Comparison of ENCODE assay signal across 1 cellular context in the genomic region with DNA sequence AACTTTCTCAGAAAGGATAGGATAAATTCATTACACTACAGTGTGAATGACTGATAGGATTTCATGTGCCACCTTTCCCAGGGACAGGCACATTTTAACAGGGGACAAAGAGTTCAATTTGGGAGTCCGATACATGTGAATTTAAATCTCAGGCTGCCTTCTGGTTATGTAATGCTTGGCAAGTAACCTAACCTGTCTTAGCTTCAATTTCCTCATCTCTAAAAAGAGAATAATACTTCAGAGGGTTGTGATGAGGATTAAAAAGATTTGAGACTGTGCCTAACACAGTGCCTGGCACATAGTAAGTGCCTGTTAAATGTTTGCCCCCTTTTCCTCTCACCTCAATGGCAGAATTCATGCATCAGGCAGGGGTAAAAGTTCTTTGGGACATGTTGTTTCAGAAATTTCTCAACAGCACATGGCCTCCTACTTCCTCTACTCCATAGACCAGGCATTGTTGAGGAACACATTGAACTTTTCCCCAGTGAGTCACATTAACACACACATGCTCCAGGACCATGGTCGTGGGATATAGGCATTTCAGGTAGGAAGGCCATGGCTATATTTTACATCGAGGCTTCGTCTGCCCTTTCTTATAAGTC.
TF ChIP-seq lines count a peak whose summit lies in the region.

No MANE protein-coding gene starts in this region.

TF ChIP-seq in HepG2, 621 proteins besides CTCF, POLR2A, EP300 and RAD21 (continued from another document and continues in another):
- TF ChIP-seq, protein P1, sequence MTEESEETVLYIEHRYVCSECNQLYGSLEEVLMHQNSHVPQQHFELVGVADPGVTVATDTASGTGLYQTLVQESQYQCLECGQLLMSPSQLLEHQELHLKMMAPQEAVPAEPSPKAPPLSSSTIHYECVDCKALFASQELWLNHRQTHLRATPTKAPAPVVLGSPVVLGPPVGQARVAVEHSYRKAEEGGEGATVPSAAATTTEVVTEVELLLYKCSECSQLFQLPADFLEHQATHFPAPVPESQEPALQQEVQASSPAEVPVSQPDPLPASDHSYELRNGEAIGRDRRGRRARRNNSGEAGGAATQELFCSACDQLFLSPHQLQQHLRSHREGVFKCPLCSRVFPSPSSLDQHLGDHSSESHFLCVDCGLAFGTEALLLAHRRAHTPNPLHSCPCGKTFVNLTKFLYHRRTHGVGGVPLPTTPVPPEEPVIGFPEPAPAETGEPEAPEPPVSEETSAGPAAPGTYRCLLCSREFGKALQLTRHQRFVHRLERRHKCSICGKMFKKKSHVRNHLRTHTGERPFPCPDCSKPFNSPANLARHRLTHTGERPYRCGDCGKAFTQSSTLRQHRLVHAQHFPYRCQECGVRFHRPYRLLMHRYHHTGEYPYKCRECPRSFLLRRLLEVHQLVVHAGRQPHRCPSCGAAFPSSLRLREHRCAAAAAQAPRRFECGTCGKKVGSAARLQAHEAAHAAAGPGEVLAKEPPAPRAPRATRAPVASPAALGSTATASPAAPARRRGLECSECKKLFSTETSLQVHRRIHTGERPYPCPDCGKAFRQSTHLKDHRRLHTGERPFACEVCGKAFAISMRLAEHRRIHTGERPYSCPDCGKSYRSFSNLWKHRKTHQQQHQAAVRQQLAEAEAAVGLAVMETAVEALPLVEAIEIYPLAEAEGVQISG (CRISPR knock-in tag; IDR thresholded peaks at IDR 0.05), result peak; percentile 19; the same call in 1 of the 2 replicates
- TF ChIP-seq ZNF746 (CRISPR knock-in tag; IDR thresholded peaks at IDR 0.05) (peak; percentile 56; the same call in 1 of the 2 replicates), MEIS2 (CRISPR knock-in tag; IDR thresholded peaks at IDR 0.05) (no peak), ZBTB38 (CRISPR knock-in tag; IDR thresholded peaks at IDR 0.05) (no peak; the same call in 1 of the 2 replicates), FOXK1 (CRISPR knock-in tag; IDR thresholded peaks at IDR 0.05; ENCODE audit: borderline replicate concordance, low read depth) (peak; percentile 76; the same call in 1 of the 2 replicates), HNF4G (IDR thresholded peaks at IDR 0.05; ENCODE audit: borderline replicate concordance, low read depth, low read length) (peak; percentile 72), HNF4G (CRISPR knock-in tag; IDR thresholded peaks at IDR 0.05; ENCODE audit: borderline replicate concordance, low read depth) (no peak), ZNF232 (CRISPR knock-in tag; IDR thresholded peaks at IDR 0.05; ENCODE audit: borderline replicate concordance) (0 out of 2 replicates have a peak, but pooled peaks have one; percentile 48), MYC (CRISPR knock-in tag; IDR thresholded peaks at IDR 0.05; ENCODE audit: borderline replicate concordance) (peak; percentile 22; the same call in 1 of the 2 replicates), REPIN1 (CRISPR knock-in tag; IDR thresholded peaks at IDR 0.05; ENCODE audit: borderline replicate concordance, low read depth) (no peak), ZNF17 (CRISPR knock-in tag; IDR thresholded peaks at IDR 0.05) (no peak), SPEN (CRISPR knock-in tag; IDR thresholded peaks at IDR 0.05; ENCODE audit: low read depth) (0 out of 2 replicates have a peak, but pooled peaks have one; percentile 38), ELF1 (CRISPR knock-in tag; IDR thresholded peaks at IDR 0.05) (peak; percentile 66), ZFP36L1 (CRISPR knock-in tag; IDR thresholded peaks at IDR 0.05) (0 out of 2 replicates have a peak, but pooled peaks have one; percentile 40), SALL1 (CRISPR knock-in tag; IDR thresholded peaks at IDR 0.05) (peak; percentile 60; the same call in 1 of the 2 replicates), NFKB2 (CRISPR knock-in tag; IDR thresholded peaks at IDR 0.05; ENCODE audit: borderline replicate concordance) (no peak), ZNF782 (CRISPR knock-in tag; IDR thresholded peaks at IDR 0.05; ENCODE audit: borderline replicate concordance) (no peak), ZNF7 (CRISPR knock-in tag; IDR thresholded peaks at IDR 0.05) (peak; percentile 49; the same call in 1 of the 2 replicates), HDAC1 (CRISPR knock-in tag; IDR thresholded peaks at IDR 0.05) (0 out of 2 replicates have a peak, but pooled peaks have one; percentile 32), SOX13 (IDR thresholded peaks at IDR 0.05) (peak; percentile 77), SOX13 (CRISPR knock-in tag; conservative IDR thresholded peaks at IDR 0.05 in 1 of 2, IDR thresholded peaks at IDR 0.05 in 1 of 2) (peak in 1 of 2 experiments; percentile 92; a peak in 2 of 4 replicates), NR2F6 (IDR thresholded peaks at IDR 0.05) (peak; percentile 33; the same call in 1 of the 2 replicates), NR2F6 (CRISPR knock-in tag; IDR thresholded peaks at IDR 0.05) (peak; percentile 64), GZF1 (CRISPR knock-in tag; IDR thresholded peaks at IDR 0.05) (no peak), ZNF83 (CRISPR knock-in tag; IDR thresholded peaks at IDR 0.05; ENCODE audit: borderline replicate concordance) (no peak), THYN1 (CRISPR knock-in tag; IDR thresholded peaks at IDR 0.05; ENCODE audit: borderline replicate concordance, low read depth) (no peak), ZNF446 (CRISPR knock-in tag; IDR thresholded peaks at IDR 0.05) (no peak), KLF9 (CRISPR knock-in tag; IDR thresholded peaks at IDR 0.05; ENCODE audit: low read depth) (0 out of 2 replicates have a peak, but pooled peaks have one; percentile 42), ZFP90 (CRISPR knock-in tag; IDR thresholded peaks at IDR 0.05; ENCODE audit: borderline replicate concordance) (0 out of 2 replicates have a peak, but pooled peaks have one; percentile 15), ZBTB21 (CRISPR knock-in tag; IDR thresholded peaks at IDR 0.05) (no peak), SOX5 (CRISPR knock-in tag; IDR thresholded peaks at IDR 0.05; ENCODE audit: borderline replicate concordance) (peak; percentile 93), MED8 (CRISPR knock-in tag; IDR thresholded peaks at IDR 0.05; ENCODE audit: insufficient replicate concordance) (peak; percentile 60), ZNF451 (CRISPR knock-in tag; IDR thresholded peaks at IDR 0.05) (no peak), NCOA2 (CRISPR knock-in tag; IDR thresholded peaks at IDR 0.05) (peak; percentile 94), ZFX (CRISPR knock-in tag; IDR thresholded peaks at IDR 0.05; ENCODE audit: low read depth) (peak; percentile 46; the same call in 1 of the 2 replicates), ONECUT2 (CRISPR knock-in tag; IDR thresholded peaks at IDR 0.05) (0 out of 2 replicates have a peak, but pooled peaks have one; percentile 38), FOXM1 (CRISPR knock-in tag; IDR thresholded peaks at IDR 0.05) (no peak), FOSL1 (CRISPR knock-in tag; IDR thresholded peaks at IDR 0.05; ENCODE audit: borderline replicate concordance) (peak; percentile 85), FOXK2 (IDR thresholded peaks at IDR 0.05) (0 out of 2 replicates have a peak, but pooled peaks have one; percentile 13), RNF2 (conservative IDR thresholded peaks at IDR 0.05; ENCODE audit: low read depth) (peak; percentile 52; the same call in 1 of the 2 replicates), MED13 (CRISPR knock-in tag; IDR thresholded peaks at IDR 0.05) (peak; percentile 90), RFX3 (CRISPR knock-in tag; IDR thresholded peaks at IDR 0.05) (no peak), SIN3A (IDR thresholded peaks at IDR 0.05; ENCODE audit: borderline replicate concordance, low read depth, low read length) (no peak), RCOR2 (CRISPR knock-in tag; IDR thresholded peaks at IDR 0.05) (peak; percentile 97), CREB1 (IDR thresholded peaks at IDR 0.05) (no peak), CREB1 (CRISPR knock-in tag; IDR thresholded peaks at IDR 0.05) (peak; percentile 74)
- TF ChIP-seq, protein P2, sequence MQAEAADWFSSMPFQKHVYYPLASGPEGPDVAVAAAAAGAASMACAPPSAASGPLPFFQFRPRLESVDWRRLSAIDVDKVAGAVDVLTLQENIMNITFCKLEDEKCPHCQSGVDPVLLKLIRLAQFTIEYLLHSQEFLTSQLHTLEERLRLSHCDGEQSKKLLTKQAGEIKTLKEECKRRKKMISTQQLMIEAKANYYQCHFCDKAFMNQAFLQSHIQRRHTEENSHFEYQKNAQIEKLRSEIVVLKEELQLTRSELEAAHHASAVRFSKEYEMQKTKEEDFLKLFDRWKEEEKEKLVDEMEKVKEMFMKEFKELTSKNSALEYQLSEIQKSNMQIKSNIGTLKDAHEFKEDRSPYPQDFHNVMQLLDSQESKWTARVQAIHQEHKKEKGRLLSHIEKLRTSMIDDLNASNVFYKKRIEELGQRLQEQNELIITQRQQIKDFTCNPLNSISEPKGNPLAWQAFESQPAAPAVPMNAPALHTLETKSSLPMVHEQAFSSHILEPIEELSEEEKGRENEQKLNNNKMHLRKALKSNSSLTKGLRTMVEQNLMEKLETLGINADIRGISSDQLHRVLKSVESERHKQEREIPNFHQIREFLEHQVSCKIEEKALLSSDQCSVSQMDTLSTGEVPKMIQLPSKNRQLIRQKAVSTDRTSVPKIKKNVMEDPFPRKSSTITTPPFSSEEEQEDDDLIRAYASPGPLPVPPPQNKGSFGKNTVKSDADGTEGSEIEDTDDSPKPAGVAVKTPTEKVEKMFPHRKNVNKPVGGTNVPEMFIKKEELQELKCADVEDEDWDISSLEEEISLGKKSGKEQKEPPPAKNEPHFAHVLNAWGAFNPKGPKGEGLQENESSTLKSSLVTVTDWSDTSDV (CRISPR knock-in tag; IDR thresholded peaks at IDR 0.05), result no peak
- TF ChIP-seq, protein P3, sequence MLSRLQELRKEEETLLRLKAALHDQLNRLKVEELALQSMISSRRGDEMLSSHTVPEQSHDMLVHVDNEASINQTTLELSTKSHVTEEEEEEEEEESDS (CRISPR knock-in tag; IDR thresholded peaks at IDR 0.05; ENCODE audit: borderline replicate concordance), result no peak
- TF ChIP-seq, protein P4, sequence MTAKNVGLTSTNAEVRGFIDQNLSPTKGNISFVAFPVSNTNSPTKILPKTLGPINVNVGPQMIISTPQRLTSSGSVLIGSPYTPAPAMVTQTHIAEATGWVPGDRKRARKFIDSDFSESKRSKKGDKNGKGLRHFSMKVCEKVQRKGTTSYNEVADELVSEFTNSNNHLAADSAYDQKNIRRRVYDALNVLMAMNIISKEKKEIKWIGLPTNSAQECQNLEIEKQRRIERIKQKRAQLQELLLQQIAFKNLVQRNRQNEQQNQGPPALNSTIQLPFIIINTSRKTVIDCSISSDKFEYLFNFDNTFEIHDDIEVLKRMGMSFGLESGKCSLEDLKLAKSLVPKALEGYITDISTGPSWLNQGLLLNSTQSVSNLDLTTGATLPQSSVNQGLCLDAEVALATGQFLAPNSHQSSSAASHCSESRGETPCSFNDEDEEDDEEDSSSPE (CRISPR knock-in tag; IDR thresholded peaks at IDR 0.05), result peak; percentile 65
- TF ChIP-seq, protein P5, sequence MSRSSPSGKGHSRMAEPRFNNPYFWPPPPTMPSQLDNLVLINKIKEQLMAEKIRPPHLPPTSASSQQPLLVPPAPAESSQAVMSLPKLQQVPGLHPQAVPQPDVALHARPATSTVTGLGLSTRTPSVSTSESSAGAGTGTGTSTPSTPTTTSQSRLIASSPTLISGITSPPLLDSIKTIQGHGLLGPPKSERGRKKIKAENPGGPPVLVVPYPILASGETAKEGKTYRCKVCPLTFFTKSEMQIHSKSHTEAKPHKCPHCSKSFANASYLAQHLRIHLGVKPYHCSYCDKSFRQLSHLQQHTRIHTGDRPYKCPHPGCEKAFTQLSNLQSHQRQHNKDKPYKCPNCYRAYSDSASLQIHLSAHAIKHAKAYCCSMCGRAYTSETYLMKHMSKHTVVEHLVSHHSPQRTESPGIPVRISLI (CRISPR knock-in tag; IDR thresholded peaks at IDR 0.05; ENCODE audit: borderline replicate concordance), result no peak
- TF ChIP-seq, protein P6, sequence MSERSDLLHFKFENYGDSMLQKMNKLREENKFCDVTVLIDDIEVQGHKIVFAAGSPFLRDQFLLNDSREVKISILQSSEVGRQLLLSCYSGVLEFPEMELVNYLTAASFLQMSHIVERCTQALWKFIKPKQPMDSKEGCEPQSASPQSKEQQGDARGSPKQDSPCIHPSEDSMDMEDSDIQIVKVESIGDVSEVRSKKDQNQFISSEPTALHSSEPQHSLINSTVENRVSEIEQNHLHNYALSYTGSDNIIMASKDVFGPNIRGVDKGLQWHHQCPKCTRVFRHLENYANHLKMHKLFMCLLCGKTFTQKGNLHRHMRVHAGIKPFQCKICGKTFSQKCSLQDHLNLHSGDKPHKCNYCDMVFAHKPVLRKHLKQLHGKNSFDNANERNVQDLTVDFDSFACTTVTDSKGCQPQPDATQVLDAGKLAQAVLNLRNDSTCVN (CRISPR knock-in tag; IDR thresholded peaks at IDR 0.05; ENCODE audit: borderline replicate concordance), result 0 out of 2 replicates have a peak, but pooled peaks have one; percentile 36
- TF ChIP-seq, protein P7, sequence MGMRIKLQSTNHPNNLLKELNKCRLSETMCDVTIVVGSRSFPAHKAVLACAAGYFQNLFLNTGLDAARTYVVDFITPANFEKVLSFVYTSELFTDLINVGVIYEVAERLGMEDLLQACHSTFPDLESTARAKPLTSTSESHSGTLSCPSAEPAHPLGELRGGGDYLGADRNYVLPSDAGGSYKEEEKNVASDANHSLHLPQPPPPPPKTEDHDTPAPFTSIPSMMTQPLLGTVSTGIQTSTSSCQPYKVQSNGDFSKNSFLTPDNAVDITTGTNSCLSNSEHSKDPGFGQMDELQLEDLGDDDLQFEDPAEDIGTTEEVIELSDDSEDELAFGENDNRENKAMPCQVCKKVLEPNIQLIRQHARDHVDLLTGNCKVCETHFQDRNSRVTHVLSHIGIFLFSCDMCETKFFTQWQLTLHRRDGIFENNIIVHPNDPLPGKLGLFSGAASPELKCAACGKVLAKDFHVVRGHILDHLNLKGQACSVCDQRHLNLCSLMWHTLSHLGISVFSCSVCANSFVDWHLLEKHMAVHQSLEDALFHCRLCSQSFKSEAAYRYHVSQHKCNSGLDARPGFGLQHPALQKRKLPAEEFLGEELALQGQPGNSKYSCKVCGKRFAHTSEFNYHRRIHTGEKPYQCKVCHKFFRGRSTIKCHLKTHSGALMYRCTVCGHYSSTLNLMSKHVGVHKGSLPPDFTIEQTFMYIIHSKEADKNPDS (CRISPR knock-in tag; IDR thresholded peaks at IDR 0.05), result 0 out of 2 replicates have a peak, but pooled peaks have one; percentile 38
- TF ChIP-seq, protein P8, sequence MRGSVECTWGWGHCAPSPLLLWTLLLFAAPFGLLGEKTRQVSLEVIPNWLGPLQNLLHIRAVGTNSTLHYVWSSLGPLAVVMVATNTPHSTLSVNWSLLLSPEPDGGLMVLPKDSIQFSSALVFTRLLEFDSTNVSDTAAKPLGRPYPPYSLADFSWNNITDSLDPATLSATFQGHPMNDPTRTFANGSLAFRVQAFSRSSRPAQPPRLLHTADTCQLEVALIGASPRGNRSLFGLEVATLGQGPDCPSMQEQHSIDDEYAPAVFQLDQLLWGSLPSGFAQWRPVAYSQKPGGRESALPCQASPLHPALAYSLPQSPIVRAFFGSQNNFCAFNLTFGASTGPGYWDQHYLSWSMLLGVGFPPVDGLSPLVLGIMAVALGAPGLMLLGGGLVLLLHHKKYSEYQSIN (CRISPR knock-in tag; IDR thresholded peaks at IDR 0.05; ENCODE audit: borderline replicate concordance), result no peak
- TF ChIP-seq, protein P9, sequence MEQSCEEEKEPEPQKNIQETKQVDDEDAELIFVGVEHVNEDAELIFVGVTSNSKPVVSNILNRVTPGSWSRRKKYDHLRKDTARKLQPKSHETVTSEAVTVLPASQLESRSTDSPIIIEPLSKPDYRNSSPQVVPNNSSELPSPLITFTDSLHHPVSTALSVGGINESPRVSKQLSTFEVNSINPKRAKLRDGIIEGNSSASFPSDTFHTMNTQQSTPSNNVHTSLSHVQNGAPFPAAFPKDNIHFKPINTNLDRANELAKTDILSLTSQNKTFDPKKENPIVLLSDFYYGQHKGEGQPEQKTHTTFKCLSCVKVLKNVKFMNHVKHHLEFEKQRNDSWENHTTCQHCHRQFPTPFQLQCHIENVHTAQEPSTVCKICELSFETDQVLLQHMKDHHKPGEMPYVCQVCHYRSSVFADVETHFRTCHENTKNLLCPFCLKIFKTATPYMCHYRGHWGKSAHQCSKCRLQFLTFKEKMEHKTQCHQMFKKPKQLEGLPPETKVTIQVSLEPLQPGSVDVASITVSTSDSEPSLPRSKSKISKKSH (CRISPR knock-in tag; IDR thresholded peaks at IDR 0.05; ENCODE audit: borderline replicate concordance), result no peak
